1 cellular context compared by ENCODE assay signal in the genomic region with DNA sequence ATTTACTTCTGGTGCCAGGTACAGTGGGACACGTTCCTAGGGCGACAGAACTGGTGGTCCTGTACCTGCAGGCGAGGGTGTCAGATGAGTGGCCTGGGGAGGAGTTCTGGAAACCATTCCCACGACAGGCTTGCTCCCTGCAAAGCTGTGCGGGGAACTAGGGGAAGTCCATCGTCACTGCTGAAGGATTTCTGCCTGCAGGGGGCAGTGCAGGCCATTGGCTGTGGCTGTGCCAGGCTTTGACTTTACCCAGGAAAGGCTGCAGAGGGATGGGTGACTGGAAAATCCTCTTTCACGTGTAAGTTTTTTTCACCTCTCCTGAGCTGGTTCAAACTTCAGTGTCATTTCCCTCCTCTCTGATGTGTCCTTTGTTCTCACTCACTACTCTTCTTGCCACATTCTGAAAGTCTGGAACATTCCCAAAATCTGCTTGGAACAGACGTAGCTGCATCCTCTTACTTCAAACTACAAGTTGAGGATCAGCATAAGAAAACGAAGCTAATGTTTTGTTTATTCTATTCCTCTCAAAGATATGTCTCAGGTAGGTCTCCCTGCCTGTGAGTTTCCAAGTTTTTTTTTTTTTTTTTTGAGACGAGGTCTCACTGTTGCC.
A peak's percentile ranks its signal among the peaks of the same experiment; 100 is the strongest.
TF ChIP-seq lines count a peak whose summit lies in the region.

No MANE protein-coding gene starts in this region.

TF ChIP-seq in K562, 482 proteins besides CTCF, POLR2A, EP300 and RAD21 (continued from another document and continues in another):
- TF ChIP-seq ERF (CRISPR knock-in tag; IDR thresholded peaks at IDR 0.05) (no peak), SMAD3 (CRISPR knock-in tag; conservative IDR thresholded peaks at IDR 0.05) (no peak), POLR3G (IDR thresholded peaks at IDR 0.05; ENCODE audit: extremely low read depth, insufficient read length, insufficient replicate concordance) (no peak), ZNF146 (CRISPR knock-in tag; IDR thresholded peaks at IDR 0.05; ENCODE audit: unreplicated experiment) (no peak), ZNF133 (CRISPR knock-in tag; IDR thresholded peaks at IDR 0.05) (no peak), ZNF277 (CRISPR knock-in tag; IDR thresholded peaks at IDR 0.05; ENCODE audit: borderline replicate concordance) (no peak), SPI1 (IDR thresholded peaks at IDR 0.05; ENCODE audit: borderline replicate concordance, low read depth, low read length) (peak; percentile 69), ZNF780A (CRISPR knock-in tag; IDR thresholded peaks at IDR 0.05) (no peak), ZNF274 (IDR thresholded peaks at IDR 0.05; ENCODE audit: borderline replicate concordance, low read depth, low read length) (no peak), KLF6 (CRISPR knock-in tag; IDR thresholded peaks at IDR 0.05; ENCODE audit: borderline replicate concordance) (no peak), ZNF589 (CRISPR knock-in tag; IDR thresholded peaks at IDR 0.05; ENCODE audit: low read depth) (no peak), SNAPC5 (CRISPR knock-in tag; IDR thresholded peaks at IDR 0.05) (no peak), MYC (IDR thresholded peaks at IDR 0.05; ENCODE audit: low read depth, low read length) (no peak), MYC (CRISPR knock-in tag; IDR thresholded peaks at IDR 0.05; ENCODE audit: borderline replicate concordance, low read depth) (no peak), SMC3 (conservative IDR thresholded peaks at IDR 0.05; ENCODE audit: insufficient read depth, low read depth, low read length) (peak; percentile 72), GATA2 (CRISPR knock-in tag; IDR thresholded peaks at IDR 0.05) (no peak), SMARCE1 (IDR thresholded peaks at IDR 0.05) (no peak), TCF3 (CRISPR knock-in tag; IDR thresholded peaks at IDR 0.05) (no peak), TAF9B (IDR thresholded peaks at IDR 0.05; ENCODE audit: partially characterized antibody) (no peak), NR0B1 (IDR thresholded peaks at IDR 0.05; ENCODE audit: partially characterized antibody) (no peak), BRD9 (IDR thresholded peaks at IDR 0.05; ENCODE audit: low read depth, partially characterized antibody) (no peak), FOXA3 (CRISPR knock-in tag; conservative IDR thresholded peaks at IDR 0.05 in 1 of 2, IDR thresholded peaks at IDR 0.05 in 1 of 2) (no peak), PATZ1 (CRISPR knock-in tag; IDR thresholded peaks at IDR 0.05; ENCODE audit: borderline replicate concordance) (no peak), ZNF57 (CRISPR knock-in tag; IDR thresholded peaks at IDR 0.05) (no peak), REST (CRISPR knock-in tag; IDR thresholded peaks at IDR 0.05; ENCODE audit: low read depth) (no peak), RFX5 (IDR thresholded peaks at IDR 0.05; ENCODE audit: low read depth, low read length) (no peak), SRF (CRISPR knock-in tag; IDR thresholded peaks at IDR 0.05) (no peak), IFI16 (CRISPR knock-in tag; IDR thresholded peaks at IDR 0.05) (no peak), MEF2D (tag; conservative IDR thresholded peaks at IDR 0.05; ENCODE audit: low read depth) (no peak), ESRRA (IDR thresholded peaks at IDR 0.05; ENCODE audit: borderline replicate concordance, low read depth) (no peak), PKNOX1 (IDR thresholded peaks at IDR 0.05) (no peak), HDAC1 (IDR thresholded peaks at IDR 0.05) (no peak)
- TF ChIP-seq, protein P1, sequence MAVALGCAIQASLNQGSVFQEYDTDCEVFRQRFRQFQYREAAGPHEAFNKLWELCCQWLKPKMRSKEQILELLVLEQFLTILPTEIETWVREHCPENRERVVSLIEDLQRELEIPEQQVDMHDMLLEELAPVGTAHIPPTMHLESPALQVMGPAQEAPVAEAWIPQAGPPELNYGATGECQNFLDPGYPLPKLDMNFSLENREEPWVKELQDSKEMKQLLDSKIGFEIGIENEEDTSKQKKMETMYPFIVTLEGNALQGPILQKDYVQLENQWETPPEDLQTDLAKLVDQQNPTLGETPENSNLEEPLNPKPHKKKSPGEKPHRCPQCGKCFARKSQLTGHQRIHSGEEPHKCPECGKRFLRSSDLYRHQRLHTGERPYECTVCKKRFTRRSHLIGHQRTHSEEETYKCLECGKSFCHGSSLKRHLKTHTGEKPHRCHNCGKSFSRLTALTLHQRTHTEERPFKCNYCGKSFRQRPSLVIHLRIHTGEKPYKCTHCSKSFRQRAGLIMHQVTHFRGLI (CRISPR knock-in tag; IDR thresholded peaks at IDR 0.05), result no peak
- TF ChIP-seq, protein P2, sequence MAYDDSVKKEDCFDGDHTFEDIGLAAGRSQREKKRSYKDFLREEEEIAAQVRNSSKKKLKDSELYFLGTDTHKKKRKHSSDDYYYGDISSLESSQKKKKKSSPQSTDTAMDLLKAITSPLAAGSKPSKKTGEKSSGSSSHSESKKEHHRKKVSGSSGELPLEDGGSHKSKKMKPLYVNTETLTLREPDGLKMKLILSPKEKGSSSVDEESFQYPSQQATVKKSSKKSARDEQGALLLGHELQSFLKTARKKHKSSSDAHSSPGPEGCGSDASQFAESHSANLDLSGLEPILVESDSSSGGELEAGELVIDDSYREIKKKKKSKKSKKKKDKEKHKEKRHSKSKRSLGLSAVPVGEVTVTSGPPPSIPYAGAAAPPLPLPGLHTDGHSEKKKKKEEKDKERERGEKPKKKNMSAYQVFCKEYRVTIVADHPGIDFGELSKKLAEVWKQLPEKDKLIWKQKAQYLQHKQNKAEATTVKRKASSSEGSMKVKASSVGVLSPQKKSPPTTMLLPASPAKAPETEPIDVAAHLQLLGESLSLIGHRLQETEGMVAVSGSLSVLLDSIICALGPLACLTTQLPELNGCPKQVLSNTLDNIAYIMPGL (CRISPR knock-in tag; IDR thresholded peaks at IDR 0.05), result no peak
- TF ChIP-seq, protein P3, sequence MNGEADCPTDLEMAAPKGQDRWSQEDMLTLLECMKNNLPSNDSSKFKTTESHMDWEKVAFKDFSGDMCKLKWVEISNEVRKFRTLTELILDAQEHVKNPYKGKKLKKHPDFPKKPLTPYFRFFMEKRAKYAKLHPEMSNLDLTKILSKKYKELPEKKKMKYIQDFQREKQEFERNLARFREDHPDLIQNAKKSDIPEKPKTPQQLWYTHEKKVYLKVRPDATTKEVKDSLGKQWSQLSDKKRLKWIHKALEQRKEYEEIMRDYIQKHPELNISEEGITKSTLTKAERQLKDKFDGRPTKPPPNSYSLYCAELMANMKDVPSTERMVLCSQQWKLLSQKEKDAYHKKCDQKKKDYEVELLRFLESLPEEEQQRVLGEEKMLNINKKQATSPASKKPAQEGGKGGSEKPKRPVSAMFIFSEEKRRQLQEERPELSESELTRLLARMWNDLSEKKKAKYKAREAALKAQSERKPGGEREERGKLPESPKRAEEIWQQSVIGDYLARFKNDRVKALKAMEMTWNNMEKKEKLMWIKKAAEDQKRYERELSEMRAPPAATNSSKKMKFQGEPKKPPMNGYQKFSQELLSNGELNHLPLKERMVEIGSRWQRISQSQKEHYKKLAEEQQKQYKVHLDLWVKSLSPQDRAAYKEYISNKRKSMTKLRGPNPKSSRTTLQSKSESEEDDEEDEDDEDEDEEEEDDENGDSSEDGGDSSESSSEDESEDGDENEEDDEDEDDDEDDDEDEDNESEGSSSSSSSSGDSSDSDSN (IDR thresholded peaks at IDR 0.05; ENCODE audit: borderline replicate concordance in 1 of 2, low read depth in 2 of 2, low read length in 2 of 2), result no peak
- TF ChIP-seq, protein P4, sequence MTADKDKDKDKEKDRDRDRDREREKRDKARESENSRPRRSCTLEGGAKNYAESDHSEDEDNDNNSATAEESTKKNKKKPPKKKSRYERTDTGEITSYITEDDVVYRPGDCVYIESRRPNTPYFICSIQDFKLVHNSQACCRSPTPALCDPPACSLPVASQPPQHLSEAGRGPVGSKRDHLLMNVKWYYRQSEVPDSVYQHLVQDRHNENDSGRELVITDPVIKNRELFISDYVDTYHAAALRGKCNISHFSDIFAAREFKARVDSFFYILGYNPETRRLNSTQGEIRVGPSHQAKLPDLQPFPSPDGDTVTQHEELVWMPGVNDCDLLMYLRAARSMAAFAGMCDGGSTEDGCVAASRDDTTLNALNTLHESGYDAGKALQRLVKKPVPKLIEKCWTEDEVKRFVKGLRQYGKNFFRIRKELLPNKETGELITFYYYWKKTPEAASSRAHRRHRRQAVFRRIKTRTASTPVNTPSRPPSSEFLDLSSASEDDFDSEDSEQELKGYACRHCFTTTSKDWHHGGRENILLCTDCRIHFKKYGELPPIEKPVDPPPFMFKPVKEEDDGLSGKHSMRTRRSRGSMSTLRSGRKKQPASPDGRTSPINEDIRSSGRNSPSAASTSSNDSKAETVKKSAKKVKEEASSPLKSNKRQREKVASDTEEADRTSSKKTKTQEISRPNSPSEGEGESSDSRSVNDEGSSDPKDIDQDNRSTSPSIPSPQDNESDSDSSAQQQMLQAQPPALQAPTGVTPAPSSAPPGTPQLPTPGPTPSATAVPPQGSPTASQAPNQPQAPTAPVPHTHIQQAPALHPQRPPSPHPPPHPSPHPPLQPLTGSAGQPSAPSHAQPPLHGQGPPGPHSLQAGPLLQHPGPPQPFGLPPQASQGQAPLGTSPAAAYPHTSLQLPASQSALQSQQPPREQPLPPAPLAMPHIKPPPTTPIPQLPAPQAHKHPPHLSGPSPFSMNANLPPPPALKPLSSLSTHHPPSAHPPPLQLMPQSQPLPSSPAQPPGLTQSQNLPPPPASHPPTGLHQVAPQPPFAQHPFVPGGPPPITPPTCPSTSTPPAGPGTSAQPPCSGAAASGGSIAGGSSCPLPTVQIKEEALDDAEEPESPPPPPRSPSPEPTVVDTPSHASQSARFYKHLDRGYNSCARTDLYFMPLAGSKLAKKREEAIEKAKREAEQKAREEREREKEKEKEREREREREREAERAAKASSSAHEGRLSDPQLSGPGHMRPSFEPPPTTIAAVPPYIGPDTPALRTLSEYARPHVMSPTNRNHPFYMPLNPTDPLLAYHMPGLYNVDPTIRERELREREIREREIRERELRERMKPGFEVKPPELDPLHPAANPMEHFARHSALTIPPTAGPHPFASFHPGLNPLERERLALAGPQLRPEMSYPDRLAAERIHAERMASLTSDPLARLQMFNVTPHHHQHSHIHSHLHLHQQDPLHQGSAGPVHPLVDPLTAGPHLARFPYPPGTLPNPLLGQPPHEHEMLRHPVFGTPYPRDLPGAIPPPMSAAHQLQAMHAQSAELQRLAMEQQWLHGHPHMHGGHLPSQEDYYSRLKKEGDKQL (CRISPR knock-in tag; IDR thresholded peaks at IDR 0.05; ENCODE audit: borderline replicate concordance), result no peak
